Comparison of ENCODE assay signal across 8 cellular contexts in the genomic region with DNA sequence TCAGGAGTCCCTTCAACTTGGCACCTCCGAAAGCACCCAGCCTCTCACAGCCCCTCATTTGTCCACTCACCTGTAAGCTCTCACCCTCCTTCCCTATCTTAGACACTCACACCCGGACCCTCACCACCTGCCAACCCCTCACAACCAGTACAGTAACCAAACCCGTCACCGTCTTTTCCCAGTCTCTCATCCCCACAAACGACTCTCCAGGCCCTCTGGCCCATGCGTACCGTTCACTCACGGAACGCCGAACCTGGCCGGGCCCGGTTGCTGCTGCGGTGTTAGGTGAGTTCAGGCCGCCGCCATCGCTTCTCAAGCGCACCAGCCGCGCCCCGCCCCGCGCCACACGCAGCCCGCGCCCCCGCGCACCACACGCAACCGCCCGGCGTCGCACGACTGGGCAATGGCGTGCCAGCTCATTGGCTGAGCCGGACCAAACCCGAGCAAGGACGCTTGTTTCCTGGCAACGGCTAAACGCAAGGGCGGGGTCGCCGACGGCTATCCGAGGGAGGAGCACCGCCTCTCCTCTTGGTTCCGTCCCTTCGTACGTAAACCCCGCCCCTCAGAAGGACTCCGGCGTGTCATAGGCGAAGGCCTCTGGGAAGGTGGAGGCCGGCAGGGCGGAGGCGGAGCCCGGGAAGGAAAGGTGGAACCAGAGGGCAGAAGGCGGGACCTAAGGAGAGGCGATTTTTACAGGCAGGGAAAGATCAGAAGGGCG. TPM values are rescaled to one million over a fixed set of nuclear protein-coding genes. Genes with fewer than 3 reads are reported as not detected.
DNase-seq lines count a peak whose midpoint lies in the region; ATAC-seq and TF ChIP-seq lines count a peak whose summit lies in the region.

A gene (minus strand): TSS at position 323 of the 718 bp plus-strand sequence. CDS start 10,120 bp downstream, outside the sequence.

- TF ChIP-seq POLR2A in Raji (IDR thresholded peaks at IDR 0.05; ENCODE audit: insufficient read depth, low read depth, low read length) = peak; percentile 76

- no peaks in the 10 kb centered on the region for H3K36me3 Mint-ChIP-seq in natural killer cell

- H3K27ac Mint-ChIP-seq in natural killer cell = peak within 1 kb of the TSS; percentile 89 to 98

- peak; percentile 91 to 98 (median 91) for ATAC-seq in natural killer cell
- ATAC-seq in stimulated activated naive CD8-positive, alpha-beta T cell treated with anti-CD3 and anti-CD28 coated beads, Interleukin-15, Interleukin-2, amounts not matched to agents 100 U/mL and 50 U/mL, for 24 hours = peak; percentile 95

- DNase-seq in EH (ENCODE audit: low read depth) (peak; percentile 100), H4 (ENCODE audit: low spot score) (peak; percentile 100), LoVo (ENCODE audit: low spot score) (peak; percentile 99), fibroblast of peridontal ligament (ENCODE audit: extremely low read depth) (peak; percentile 99), natural killer cell (peak; percentile 98)
- peak; percentile 99 for DNase-seq in activated T-helper 9 cell treated with anti-CD3 and anti-CD28 coated beads, Interleukin-2, amount 50 U/mL, for 16 hours (ENCODE audit: low read depth)
- peak; percentile 99 for DNase-seq in stimulated activated naive CD8-positive, alpha-beta T cell treated with anti-CD3 and anti-CD28 coated beads, Interleukin-15, Interleukin-2, amounts not matched to agents 100 U/mL and 50 U/mL, for 24 hours

- intact Hi-C loops in natural killer cell (cut with micrococcal nuclease) = loop anchor here (1.0 to 10.0 kb wide), 4 partner anchors 33 to 550 kb away; a partner anchor contains a TSS

- no peak for TF ChIP-seq CTCF in natural killer cell (IDR thresholded peaks at IDR 0.05)

- peak within 1 kb of the TSS; percentile 98 for H3K4me3 Mint-ChIP-seq in natural killer cell

- peaks cover 51 to 58% of the 10 kb centered on the region in 2 donors for H3K4me1 Mint-ChIP-seq in natural killer cell

- H3K9me3 Mint-ChIP-seq in natural killer cell = no peaks in the 10 kb centered on the region

- no peaks in the 10 kb centered on the region for H3K27me3 Mint-ChIP-seq in natural killer cell (ENCODE audit: low read depth in 2 of 2)

RNA-seq across cellular contexts. Expression of the gene that starts here (rescaled TPM):
- total RNA-seq in H4 (2014; rRNA removed; shearing (Covaris generic)) = 5.0 and 7.1 TPM in 2 replicates
- 10 to 100 TPM; 50.6 to 76.9 (median 58.4) TPM for total RNA-seq in natural killer cell

Comparison
In these comparisons a context has a peak if more than half of its experiments do, and no peak if none do; other contexts are left out.
1. Peak in every context shown above with its lines: DNase-seq and ATAC-seq.